28 cellular contexts compared by ENCODE assay signal in the genomic region with DNA sequence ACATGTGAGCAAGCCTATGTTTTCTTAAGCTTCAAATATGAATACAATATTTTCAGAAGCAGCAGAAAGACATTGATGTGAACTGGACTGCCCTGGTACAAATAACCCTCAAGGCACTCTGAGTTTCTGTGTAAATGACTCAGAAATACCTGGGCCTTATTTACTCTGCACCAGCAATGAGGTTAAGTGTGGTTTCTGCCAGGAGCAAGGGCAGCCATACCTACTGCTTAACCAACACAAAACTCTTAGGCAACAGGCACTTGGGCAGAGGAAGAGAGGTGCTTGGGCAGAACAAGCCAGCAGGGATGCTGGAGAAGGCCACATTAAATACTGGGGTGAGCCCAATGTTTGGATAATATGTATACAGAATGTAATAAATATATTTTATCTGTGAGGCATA. TPM values are rescaled to one million over a fixed set of nuclear protein-coding genes. Genes with fewer than 3 reads are reported as not detected.
A peak's percentile ranks its signal among the peaks of the same experiment; 100 is the strongest.
DNase-seq lines count a peak whose midpoint lies in the region; ATAC-seq and TF ChIP-seq lines count a peak whose summit lies in the region.
"Had no signal": no experiment of that assay in that cellular context is flagged by ENCODE, and none has a peak within 500 bp of the region (broad histone marks: within the 10 kb centered on the region; RNA-seq: fewer than 3 reads in every experiment).

No MANE protein-coding gene starts in this region.

- no peaks in the 10 kb centered on the region for H3K27me3 ChIP-seq in foreskin keratinocyte
- no peaks in the 10 kb centered on the region for H3K27me3 ChIP-seq in thoracic aorta (replicated peaks; ENCODE audit: insufficient read depth)
- H3K27me3 ChIP-seq: neural progenitor cell, pancreas, vagina had no signal

- no peak for TF ChIP-seq CTCF in RWPE1 (conservative IDR thresholded peaks at IDR 0.05; ENCODE audit: low read depth)
- TF ChIP-seq CTCF in foreskin keratinocyte (conservative IDR thresholded peaks at IDR 0.05): no peak
- TF ChIP-seq CTCF in thoracic aorta (IDR thresholded peaks at IDR 0.05): no peak

- no peaks in the 10 kb centered on the region for H3K36me3 Mint-ChIP-seq in activated T-cell treated with anti-CD3 and anti-CD28 coated beads, Interleukin-2, amount 50 U/mL, for 24 hours (ENCODE audit: low read depth)
- H3K36me3 Mint-ChIP-seq: neural progenitor cell had no signal

- no peaks in the 10 kb centered on the region for H3K9me3 Mint-ChIP-seq in activated T-cell treated with anti-CD3 and anti-CD28 coated beads, Interleukin-2, amount 50 U/mL, for 24 hours
- H3K9me3 Mint-ChIP-seq: activated B cell treated with CpG ODN at 0.5 μM for 24 hours; activated CD4-positive, alpha-beta T cell treated with anti-CD3 and anti-CD28 coated beads, Interleukin-2, amount 10 ng/mL, durations not matched to agents 7 days and 5 days; activated naive CD8-positive, alpha-beta T cell treated with anti-CD3 and anti-CD28 coated beads, Interleukin-2, amount 50 U/mL, for 24 hours; neural progenitor cell had no signal

- H3K36me3 ChIP-seq in thoracic aorta: no peaks in the 10 kb centered on the region
- H3K36me3 ChIP-seq: HAP-1, left ventricle myocardium inferior, neural progenitor cell, pancreas, vagina had no signal

- H3K4me3 ChIP-seq in thoracic aorta: no peak overlapping the region
- H3K4me3 ChIP-seq: HAP-1, left ventricle myocardium inferior, neural progenitor cell, pancreas, skin epidermis, vagina had no signal

- no peaks in the 10 kb centered on the region for H3K4me1 Mint-ChIP-seq in activated T-cell treated with anti-CD3 and anti-CD28 coated beads, Interleukin-2, amount 50 U/mL, for 24 hours (ENCODE audit: low read depth)
- H3K4me1 Mint-ChIP-seq: activated CD4-positive, alpha-beta T cell treated with anti-CD3 and anti-CD28 coated beads, Interleukin-2, amount 10 ng/mL, durations not matched to agents 7 days and 5 days; activated naive CD8-positive, alpha-beta T cell treated with anti-CD3 and anti-CD28 coated beads, Interleukin-2, amount 50 U/mL, for 24 hours had no signal

- ATAC-seq in foreskin keratinocyte (peak; percentile 77), thoracic aorta (ENCODE audit: insufficient number of reproducible peaks, low FRiP score, low read depth) (peak; percentile 27), GM21390 (IDR thresholded peaks at IDR 0.05; ENCODE audit: unreplicated experiment) (no peak)
- ATAC-seq: activated naive CD8-positive, alpha-beta T cell treated with anti-CD3 and anti-CD28 coated beads, Interleukin-2, amount 50 U/mL, for 24 hours; pancreas had no signal

- POLR2A ChIA-PET in RWPE1 (lab: Yijun Ruan, JAX; ENCODE audit: low non-redundant PET): no interaction called here

- no peak overlapping the region for H3K4me3 Mint-ChIP-seq in activated T-cell treated with anti-CD3 and anti-CD28 coated beads, Interleukin-2, amount 50 U/mL, for 24 hours
- H3K4me3 Mint-ChIP-seq: activated B cell treated with CpG ODN at 0.5 μM for 24 hours; activated CD4-positive, alpha-beta T cell treated with anti-CD3 and anti-CD28 coated beads, Interleukin-2, amount 10 ng/mL, durations not matched to agents 7 days and 5 days; activated naive CD8-positive, alpha-beta T cell treated with anti-CD3 and anti-CD28 coated beads, Interleukin-2, amount 50 U/mL, for 24 hours; neural progenitor cell had no signal

- no peaks in the 10 kb centered on the region for H3K9me3 ChIP-seq in thoracic aorta
- H3K9me3 ChIP-seq: HAP-1, left ventricle myocardium inferior, pancreas, vagina had no signal

- H3K27ac ChIP-seq in RWPE1: no peak overlapping the region
- no peak overlapping the region for H3K27ac ChIP-seq in foreskin keratinocyte
- peak overlapping the region; percentile 43 to 51 for H3K27ac ChIP-seq in thoracic aorta
- H3K27ac ChIP-seq: HL-60, left ventricle myocardium inferior, neural progenitor cell, pancreas, skin epidermis, vagina had no signal

- DNase-seq in HPDE6-E6E7 (ENCODE audit: extremely low spot score): peak; percentile 14
- DNase-seq in RWPE1 (ENCODE audit: low spot score): peak; percentile 16
- DNase-seq in foreskin keratinocyte: peak; percentile 34 to 73
- no peak for DNase-seq in thoracic aorta (ENCODE audit: low spot score)
- DNase-seq in activated T-cell treated with anti-CD3 and anti-CD28 coated beads, Interleukin-2, amount 50 U/mL, for 24 hours: no peak
- DNase-seq in AML-193 (lab: John Stamatoyannopoulos, UW): no peak
- DNase-seq: activated B cell treated with CpG ODN at 0.5 μM for 24 hours; activated CD4-positive, alpha-beta T cell treated with anti-CD3 and anti-CD28 coated beads, Interleukin-2, amount 10 ng/mL, durations not matched to agents 7 days and 5 days; activated gamma-delta T cell treated with Interleukin-2 at 50 U/mL for 16 hours; activated naive CD8-positive, alpha-beta T cell treated with anti-CD3 and anti-CD28 coated beads, Interleukin-2, amount 50 U/mL, for 24 hours; activated T-cell treated with anti-CD3 and anti-CD28 coated beads, Interleukin-2, amount 50 U/mL, for 1 hour; DMS 273 treated with DMSO at 0.1 percent for 48 hours; left ventricle myocardium inferior; NCI-H1417; NCI-H2029; NCI-H2227 treated with DMSO at 0.1 percent for 48 hours; NCI-H748 treated with DMSO at 0.1 percent for 48 hours; pancreas; retina; RPMI8226; stimulated activated naive CD4-positive, alpha-beta T cell treated with Interleukin-2 at 50 U/mL for 16 hours; T-helper 1 cell had no signal

- no peak overlapping the region for H3K27ac Mint-ChIP-seq in activated T-cell treated with anti-CD3 and anti-CD28 coated beads, Interleukin-2, amount 50 U/mL, for 24 hours
- H3K27ac Mint-ChIP-seq: activated B cell treated with CpG ODN at 0.5 μM for 24 hours; activated CD4-positive, alpha-beta T cell treated with anti-CD3 and anti-CD28 coated beads, Interleukin-2, amount 10 ng/mL, durations not matched to agents 7 days and 5 days; activated naive CD8-positive, alpha-beta T cell treated with anti-CD3 and anti-CD28 coated beads, Interleukin-2, amount 50 U/mL, for 24 hours; neural progenitor cell had no signal

- no peaks in the 10 kb centered on the region for H3K4me1 ChIP-seq in foreskin keratinocyte
- peaks cover 3 to 26% of the 10 kb centered on the region in 2 donors for H3K4me1 ChIP-seq in thoracic aorta (ENCODE audit: control insufficient read depth in 1 of 2, low read depth in 2 of 2)
- H3K4me1 ChIP-seq: pancreas, vagina had no signal

- H3K27me3 Mint-ChIP-seq in activated T-cell treated with anti-CD3 and anti-CD28 coated beads, Interleukin-2, amount 50 U/mL, for 24 hours: no peaks in the 10 kb centered on the region
- H3K27me3 Mint-ChIP-seq: activated B cell treated with CpG ODN at 0.5 μM for 24 hours; activated naive CD8-positive, alpha-beta T cell treated with anti-CD3 and anti-CD28 coated beads, Interleukin-2, amount 50 U/mL, for 24 hours had no signal

- CTCF ChIA-PET in RWPE1 (lab: Yijun Ruan, JAX): interaction anchor here (0.6 kb wide), 1 partner anchor 128 kb away, joined by 5 read pairs; no protein-coding TSS in a partner anchor

RNA-seq across cellular contexts. Expression of a gene that starts 29.4 kb away (rescaled TPM):
- 38.5 and 40.2 TPM in 2 replicates for total RNA-seq in foreskin keratinocyte
- 6.3 and 8.4 TPM in 2 replicates for polyA plus RNA-seq in foreskin keratinocyte
- total RNA-seq in thoracic aorta: 100 to 1,000 TPM in 1 of 2 donors, 10 to 100 TPM in 1; 44.1 to 133 TPM

Comparison
In these comparisons a context has a peak if more than half of its experiments do, and no peak if none do; other contexts are left out.
1. DNase-seq: peak in HPDE6-E6E7 (single experiment), RWPE1 (single experiment) and foreskin keratinocyte (2 of 2); none in thoracic aorta (single experiment), activated T-cell treated with anti-CD3 and anti-CD28 coated beads, Interleukin-2, amount 50 U/mL, for 24 hours (single experiment) and AML-193 (0 of 2).
2. H3K27ac ChIP-seq: peak in thoracic aorta (2 of 2); none in RWPE1 (single experiment) and foreskin keratinocyte (single experiment).